8 cellular contexts compared by ENCODE assay signal in the genomic region with DNA sequence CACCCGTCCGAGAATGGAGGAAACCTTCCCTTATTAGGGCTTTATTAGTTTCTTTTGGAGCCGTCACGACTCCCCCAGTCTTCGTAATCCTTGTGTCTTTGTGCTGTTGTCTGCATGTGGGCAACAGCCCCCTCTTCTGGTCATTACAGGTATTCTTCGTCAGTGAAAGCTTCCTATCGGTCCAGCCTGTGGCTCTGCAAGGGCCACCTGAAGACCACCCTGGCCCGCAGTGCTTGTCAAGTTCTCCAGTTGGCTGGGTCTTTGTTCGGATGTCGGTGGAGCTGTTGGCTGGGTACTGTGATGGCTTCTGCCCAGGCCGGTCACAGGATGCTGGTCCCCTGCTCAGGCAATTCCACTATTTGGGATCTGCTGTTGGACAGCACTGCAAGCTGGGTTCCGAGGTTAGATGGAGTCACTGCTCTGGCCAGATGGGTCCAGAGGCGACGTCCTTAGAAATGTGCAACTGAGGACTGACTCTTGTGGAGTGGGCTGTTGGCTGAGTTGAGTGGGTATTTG. TPM values are rescaled to one million over a fixed set of nuclear protein-coding genes. Genes with fewer than 3 reads are reported as not detected.
DNase-seq lines count a peak whose midpoint lies in the region; ATAC-seq and TF ChIP-seq lines count a peak whose summit lies in the region.
"Had no signal": no experiment of that assay in that cellular context is flagged by ENCODE, and none has a peak within 500 bp of the region (broad histone marks: within the 10 kb centered on the region; RNA-seq: fewer than 3 reads in every experiment).

No MANE protein-coding gene starts in this region.

- DNase-seq in GM12864 (ENCODE audit: low read depth) = peak; percentile 18
- DNase-seq in MCF 10A (ENCODE audit: unreplicated experiment) = peak; percentile 72
- peak; percentile 80 for DNase-seq in iPS-NIHi11 (ENCODE audit: low spot score)
- peak; percentile 18 for DNase-seq in stimulated activated CD4-positive, alpha-beta T cell treated with anti-CD3 and anti-CD28 coated beads, Interleukin-12 subunit alpha, Interleukin-12 subunit beta, amount 100 ng/mL, for 4 hours

- H3K27me3 Mint-ChIP-seq in MCF 10A (ENCODE audit: insufficient read depth, unreplicated experiment) = no peaks in the 10 kb centered on the region
- H3K27me3 Mint-ChIP-seq: dendritic cell treated with granulocyte-macrophage colony-stimulating factor and Interleukin-4, amounts not matched to agents 40 ng/mL and 50 ng/mL, for 4 days had no signal

- no peak for TF ChIP-seq EP300 in Ishikawa (IDR thresholded peaks at IDR 0.05; ENCODE audit: borderline replicate concordance)

- intact Hi-C loops in MCF 10A (cut with micrococcal nuclease) = loop anchor here (1.0 to 2.0 kb wide), 3 partner anchors 104 to 314 kb away; no protein-coding TSS in a partner anchor

- H4K20me1 ChIP-seq in SU-DHL-6 (ENCODE audit: low read depth, low read length) = no peaks in the 10 kb centered on the region

- H3K27ac ChIP-seq in SU-DHL-6 (ENCODE audit: low read depth, low read length) = no peak overlapping the region

- peaks cover 6% of the 10 kb centered on the region; the same call in 1 of the 2 replicates for H3F3A ChIP-seq in SU-DHL-6 (ENCODE audit: insufficient read depth)

- H3K9ac ChIP-seq in SU-DHL-6 (ENCODE audit: low read length) = no peak overlapping the region

- no peak overlapping the region for H3K4me3 Mint-ChIP-seq in MCF 10A (ENCODE audit: unreplicated experiment)
- H3K4me3 Mint-ChIP-seq: dendritic cell treated with granulocyte-macrophage colony-stimulating factor and Interleukin-4, amounts not matched to agents 40 ng/mL and 50 ng/mL, for 4 days had no signal

- BruUV-seq in MCF 10A (replicated peaks; lab: Mats Ljungman, UMichigan) = no TSS peak

- H3K36me3 ChIP-seq in SU-DHL-6 (ENCODE audit: low read length) = no peaks in the 10 kb centered on the region; the same call in 1 of the 2 replicates

- H3K4me1 Mint-ChIP-seq in MCF 10A (ENCODE audit: insufficient read depth, unreplicated experiment) = no peaks in the 10 kb centered on the region

- CTCF ChIA-PET in MCF 10A (lab: Yijun Ruan, JAX) = interaction anchor here (0.5 to 2.5 kb wide), 37 partner anchors 8 to 708 kb away, joined by 3 to 27 read pairs (median 4); partner anchors contain the start of gene GREB1

- no peaks in the 10 kb centered on the region for H3K79me2 ChIP-seq in SU-DHL-6 (ENCODE audit: insufficient read depth, low read length)

- H3K9me2 ChIP-seq in SU-DHL-6 (replicated peaks; ENCODE audit: insufficient read depth, low read length) = no peaks in the 10 kb centered on the region

- POLR2A ChIA-PET in MCF 10A (lab: Yijun Ruan, JAX) = interaction anchor here (1.0 kb wide), 2 partner anchors 72 to 211 kb away, joined by 3 to 8 read pairs; no protein-coding TSS in a partner anchor

- peak; percentile 63 for TF ChIP-seq RAD21 in Ishikawa (IDR thresholded peaks at IDR 0.05; ENCODE audit: low read depth)

- no peak overlapping the region for H2AFZ ChIP-seq in SU-DHL-6 (ENCODE audit: low read depth, low read length, severe bottlenecking)

- H3K36me3 Mint-ChIP-seq in MCF 10A (ENCODE audit: insufficient read depth, unreplicated experiment) = peaks cover 73% of the 10 kb centered on the region

- no peak overlapping the region for H3K27ac Mint-ChIP-seq in MCF 10A (ENCODE audit: low read depth, unreplicated experiment)
- H3K27ac Mint-ChIP-seq: dendritic cell treated with granulocyte-macrophage colony-stimulating factor and Interleukin-4, amounts not matched to agents 40 ng/mL and 50 ng/mL, for 4 days had no signal

- H3K9me3 ChIP-seq in SU-DHL-6 (ENCODE audit: insufficient read depth, low read length) = no peaks in the 10 kb centered on the region

- ATAC-seq in HG02870 (IDR thresholded peaks at IDR 0.05; ENCODE audit: unreplicated experiment) = no peak

- H3K9me3 Mint-ChIP-seq in MCF 10A (ENCODE audit: unreplicated experiment) = peaks cover 7% of the 10 kb centered on the region

- peak; percentile 76 for TF ChIP-seq CTCF in GM12864 (IDR thresholded peaks at IDR 0.05; ENCODE audit: low read depth, low read length, missing control alignments)
- TF ChIP-seq CTCF in SU-DHL-6 (IDR thresholded peaks at IDR 0.05; ENCODE audit: insufficient read depth, low read length, poor library complexity, severe bottlenecking) = peak; percentile 62
- TF ChIP-seq CTCF in MCF 10A (IDR thresholded peaks at IDR 0.05; ENCODE audit: unreplicated experiment) = peak; percentile 88

- no peaks in the 10 kb centered on the region for H3K27me3 ChIP-seq in SU-DHL-6 (ENCODE audit: low read length)

- H3K4me2 ChIP-seq in SU-DHL-6 (ENCODE audit: low read depth, low read length, poor library complexity, severe bottlenecking) = no peak overlapping the region

- H3K4me3 ChIP-seq in GM12864 (ENCODE audit: low read depth, low read length) (no peak overlapping the region), SU-DHL-6 (ENCODE audit: insufficient read depth, low read length, poor library complexity, severe bottlenecking) (no peak overlapping the region)

TF ChIP-seq in Ishikawa, 13 proteins besides CTCF, POLR2A, EP300 and RAD21:
- TF ChIP-seq, protein P1, sequence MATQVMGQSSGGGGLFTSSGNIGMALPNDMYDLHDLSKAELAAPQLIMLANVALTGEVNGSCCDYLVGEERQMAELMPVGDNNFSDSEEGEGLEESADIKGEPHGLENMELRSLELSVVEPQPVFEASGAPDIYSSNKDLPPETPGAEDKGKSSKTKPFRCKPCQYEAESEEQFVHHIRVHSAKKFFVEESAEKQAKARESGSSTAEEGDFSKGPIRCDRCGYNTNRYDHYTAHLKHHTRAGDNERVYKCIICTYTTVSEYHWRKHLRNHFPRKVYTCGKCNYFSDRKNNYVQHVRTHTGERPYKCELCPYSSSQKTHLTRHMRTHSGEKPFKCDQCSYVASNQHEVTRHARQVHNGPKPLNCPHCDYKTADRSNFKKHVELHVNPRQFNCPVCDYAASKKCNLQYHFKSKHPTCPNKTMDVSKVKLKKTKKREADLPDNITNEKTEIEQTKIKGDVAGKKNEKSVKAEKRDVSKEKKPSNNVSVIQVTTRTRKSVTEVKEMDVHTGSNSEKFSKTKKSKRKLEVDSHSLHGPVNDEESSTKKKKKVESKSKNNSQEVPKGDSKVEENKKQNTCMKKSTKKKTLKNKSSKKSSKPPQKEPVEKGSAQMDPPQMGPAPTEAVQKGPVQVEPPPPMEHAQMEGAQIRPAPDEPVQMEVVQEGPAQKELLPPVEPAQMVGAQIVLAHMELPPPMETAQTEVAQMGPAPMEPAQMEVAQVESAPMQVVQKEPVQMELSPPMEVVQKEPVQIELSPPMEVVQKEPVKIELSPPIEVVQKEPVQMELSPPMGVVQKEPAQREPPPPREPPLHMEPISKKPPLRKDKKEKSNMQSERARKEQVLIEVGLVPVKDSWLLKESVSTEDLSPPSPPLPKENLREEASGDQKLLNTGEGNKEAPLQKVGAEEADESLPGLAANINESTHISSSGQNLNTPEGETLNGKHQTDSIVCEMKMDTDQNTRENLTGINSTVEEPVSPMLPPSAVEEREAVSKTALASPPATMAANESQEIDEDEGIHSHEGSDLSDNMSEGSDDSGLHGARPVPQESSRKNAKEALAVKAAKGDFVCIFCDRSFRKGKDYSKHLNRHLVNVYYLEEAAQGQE (IDR thresholded peaks at IDR 0.05; ENCODE audit: low read depth) = no peak
- no peak for TF ChIP-seq CEBPB (IDR thresholded peaks at IDR 0.05)
- no peak for TF ChIP-seq FOXM1 (IDR thresholded peaks at IDR 0.05; ENCODE audit: borderline replicate concordance, low read depth)
- TF ChIP-seq YY1 (IDR thresholded peaks at IDR 0.05; ENCODE audit: low read depth) = no peak
- no peak for TF ChIP-seq MAX (IDR thresholded peaks at IDR 0.05)
- TF ChIP-seq TAF1 (IDR thresholded peaks at IDR 0.05; ENCODE audit: low read depth) = no peak
- no peak for TF ChIP-seq CREB1 (IDR thresholded peaks at IDR 0.05; ENCODE audit: low read depth)
- TF ChIP-seq EGR1 (IDR thresholded peaks at IDR 0.05) = no peak
- TF ChIP-seq TCF12 (IDR thresholded peaks at IDR 0.05; ENCODE audit: low read depth) = no peak
- no peak for TF ChIP-seq ZBTB7A (IDR thresholded peaks at IDR 0.05; ENCODE audit: low read depth)

RNA-seq across cellular contexts. Expression of gene E2F6, which starts 19.2 kb away (rescaled TPM):
- total RNA-seq in MCF 10A (2022) = 16.1 and 16.6 TPM in 2 replicates

Comparison
In these comparisons a context has a peak if more than half of its experiments do, and no peak if none do; other contexts are left out.
1. DNase-seq: peak in every context shown above with its lines; median percentile 80 in iPS-NIHi11; 72 in MCF 10A; 18 in GM12864; 18 in stimulated activated CD4-positive, alpha-beta T cell treated with anti-CD3 and anti-CD28 coated beads, Interleukin-12 subunit alpha, Interleukin-12 subunit beta, amount 100 ng/mL, for 4 hours.